In genomic region chr19:18999896-19000620, GRCh38 we compare ENCODE assay signal across 10 cellular contexts. TPM values are rescaled to one million over a fixed set of nuclear protein-coding genes. Genes with fewer than 3 reads are reported as not detected.
DNase-seq lines count a peak whose midpoint lies in the region; ATAC-seq and TF ChIP-seq lines count a peak whose summit lies in the region.
"Had no signal": no experiment of that assay in that cellular context is flagged by ENCODE, and none has a peak within 500 bp of the region (broad histone marks: within the 10 kb centered on the region; RNA-seq: fewer than 3 reads in every experiment).

No MANE protein-coding gene starts in this region.

- no peak overlapping the region for H3K4me3 ChIP-seq in CD4-positive, CD25-positive, alpha-beta regulatory T cell (ENCODE audit: low read depth, low read length)
- H3K4me3 ChIP-seq in HFF-Myc (replicated peaks; ENCODE audit: low read depth, low read length) = no peak overlapping the region
- H3K4me3 ChIP-seq in right lobe of liver = no peak overlapping the region
- H3K4me3 ChIP-seq: uterus had no signal

- H3K27ac ChIP-seq in CD4-positive, CD25-positive, alpha-beta regulatory T cell (ENCODE audit: insufficient read depth, low read length, poor library complexity, severe bottlenecking) = no peak overlapping the region
- H3K27ac ChIP-seq in right lobe of liver = no peak overlapping the region
- H3K27ac ChIP-seq: uterus had no signal

- H3K36me3 Mint-ChIP-seq in CD4-positive, CD25-positive, alpha-beta regulatory T cell = peaks cover 46% of the 10 kb centered on the region
- H3K36me3 Mint-ChIP-seq in brain = peaks cover 76% of the 10 kb centered on the region

- WGBS in right lobe of liver (ENCODE audit: insufficient coverage, low coverage, low lambda C conversion rate, missing lambda C conversion rate) = 82% methylated on average over 11 of the region's 11 CpGs

- H3K4me1 Mint-ChIP-seq in CD4-positive, CD25-positive, alpha-beta regulatory T cell = peaks cover 0 to 18% (median 13%) of the 10 kb centered on the region in 4 donors
- peaks cover 30% of the 10 kb centered on the region for H3K4me1 Mint-ChIP-seq in brain
- H3K4me1 Mint-ChIP-seq: mesothelial cell of epicardium had no signal

- no peak for ATAC-seq in CD4-positive, CD25-positive, alpha-beta regulatory T cell (ENCODE audit: low read depth in 2 of 2)
- ATAC-seq in right lobe of liver (peak; percentile 6 to 56 (median 34)), HG03565 (IDR thresholded peaks at IDR 0.05; ENCODE audit: unreplicated experiment) (no peak), GM21723 (IDR thresholded peaks at IDR 0.05; ENCODE audit: unreplicated experiment) (no peak)

- intact Hi-C loops in right lobe of liver (cut with DNase I) = no loop called here

- no peak for DNase-seq in CD4-positive, CD25-positive, alpha-beta regulatory T cell
- DNase-seq in HFF-Myc (ENCODE audit: extremely low read depth, low read depth) = no peak
- peak in 1 of 3 donors; percentile 38 for DNase-seq in right lobe of liver
- no peak for DNase-seq in activated CD8-positive, alpha-beta memory T cell treated with anti-CD3 and anti-CD28 coated beads, Interleukin-2, amount 50 U/mL, for 4 hours
- DNase-seq in NCI-H2029 (lab: John Stamatoyannopoulos, UW) = no peak
- DNase-seq: uterus had no signal

- H3K9me3 Mint-ChIP-seq in CD4-positive, CD25-positive, alpha-beta regulatory T cell = no peaks in the 10 kb centered on the region
- H3K9me3 Mint-ChIP-seq in brain = peaks cover 0 to 6% (median 0%) of the 10 kb centered on the region in 5 experiments
- H3K9me3 Mint-ChIP-seq: mesothelial cell of epicardium had no signal

- H3K36me3 ChIP-seq in CD4-positive, CD25-positive, alpha-beta regulatory T cell (ENCODE audit: control insufficient read depth, insufficient read depth, low read length) = peaks cover 38% of the 10 kb centered on the region
- H3K36me3 ChIP-seq in right lobe of liver = peaks cover 0 to 31% (median 3%) of the 10 kb centered on the region in 4 donors
- H3K36me3 ChIP-seq: uterus had no signal

- peak overlapping the region; percentile 23 to 49 (median 41) for H3K27ac Mint-ChIP-seq in CD4-positive, CD25-positive, alpha-beta regulatory T cell
- peak overlapping the region in 3 of 5 experiments; percentile 26 to 80 (median 78) for H3K27ac Mint-ChIP-seq in brain
- H3K27ac Mint-ChIP-seq: mesothelial cell of epicardium had no signal

- TF ChIP-seq CTCF in HFF-Myc (IDR thresholded peaks at IDR 0.05; ENCODE audit: low read depth, low read length, missing control alignments) = peak; percentile 45
- peak in 1 of 2 experiments; percentile 35 for TF ChIP-seq CTCF in brain (conservative IDR thresholded peaks at IDR 0.05)
- TF ChIP-seq CTCF in right lobe of liver (IDR thresholded peaks at IDR 0.05) = peak in 3 of 4 donors; percentile 23 to 29 (median 25)

- H3K27me3 Mint-ChIP-seq in CD4-positive, CD25-positive, alpha-beta regulatory T cell = no peaks in the 10 kb centered on the region
- H3K27me3 Mint-ChIP-seq in brain = no peaks in the 10 kb centered on the region

- H3K4me3 Mint-ChIP-seq in CD4-positive, CD25-positive, alpha-beta regulatory T cell = peak overlapping the region in 2 of 4 donors; percentile 21 to 46
- no peak overlapping the region for H3K4me3 Mint-ChIP-seq in brain
- H3K4me3 Mint-ChIP-seq: mesothelial cell of epicardium had no signal

- TF ChIP-seq POLR2A in right lobe of liver (IDR thresholded peaks at IDR 0.05) = no peak

- no peaks in the 10 kb centered on the region for H3K9me3 ChIP-seq in CD4-positive, CD25-positive, alpha-beta regulatory T cell (ENCODE audit: control insufficient read depth in 2 of 2, low read length in 2 of 2)
- H3K9me3 ChIP-seq in right lobe of liver = no peaks in the 10 kb centered on the region
- H3K9me3 ChIP-seq: uterus had no signal

- H3K27me3 ChIP-seq in CD4-positive, CD25-positive, alpha-beta regulatory T cell (ENCODE audit: control insufficient read depth, insufficient read depth, low read length) = no peaks in the 10 kb centered on the region
- no peaks in the 10 kb centered on the region for H3K27me3 ChIP-seq in right lobe of liver
- H3K27me3 ChIP-seq: uterus had no signal

- H3K4me1 ChIP-seq in CD4-positive, CD25-positive, alpha-beta regulatory T cell (ENCODE audit: control insufficient read depth, insufficient read depth, low read length, poor library complexity, severe bottlenecking) = no peaks in the 10 kb centered on the region
- no peaks in the 10 kb centered on the region for H3K4me1 ChIP-seq in right lobe of liver
- H3K4me1 ChIP-seq: uterus had no signal

RNA-seq across cellular contexts. Expression of gene SUGP2, which starts 33.3 kb away (rescaled TPM):
- total RNA-seq in CD4-positive, CD25-positive, alpha-beta regulatory T cell = 131 TPM
- 1 to 10 TPM; 6.2 to 9.7 (median 7.8) TPM for polyA plus RNA-seq in CD4-positive, CD25-positive, alpha-beta regulatory T cell
- 59.2 TPM for polyA plus RNA-seq in brain (ENCODE audit: insufficient read depth, low read depth, low replicate concordance)
- 10 to 100 TPM; 17.4 to 36.4 (median 30.0) TPM for total RNA-seq in right lobe of liver

RNA-seq across cellular contexts. Expression of gene ARMC6, which starts 33.3 kb away (rescaled TPM):
- total RNA-seq in CD4-positive, CD25-positive, alpha-beta regulatory T cell = 14.2 TPM
- 10 to 100 TPM; 23.7 to 36.5 (median 31.8) TPM for polyA plus RNA-seq in CD4-positive, CD25-positive, alpha-beta regulatory T cell
- 39.3 TPM for polyA plus RNA-seq in brain (ENCODE audit: insufficient read depth, low read depth, low replicate concordance)
- total RNA-seq in right lobe of liver = 10 to 100 TPM; 19.3 to 64.8 (median 41.4) TPM

RNA-seq across cellular contexts. Expression of gene HOMER3, which starts 59.0 kb away (rescaled TPM):
- 3.6 TPM for total RNA-seq in CD4-positive, CD25-positive, alpha-beta regulatory T cell
- polyA plus RNA-seq in CD4-positive, CD25-positive, alpha-beta regulatory T cell = 1 to 10 TPM; 2.8 to 3.9 (median 3.3) TPM
- polyA plus RNA-seq in brain (ENCODE audit: insufficient read depth, low read depth, low replicate concordance) = 35.0 TPM
- total RNA-seq in right lobe of liver = 1 to 10 TPM; 2.3 to 4.7 (median 3.2) TPM

Comparison
In these comparisons a context has a peak if more than half of its experiments do, and no peak if none do; other contexts are left out.
1. ATAC-seq: peak in right lobe of liver (4 of 4); none in CD4-positive, CD25-positive, alpha-beta regulatory T cell (0 of 2), HG03565 (single experiment) and GM21723 (single experiment).